ENCODE assay signal across 9 cellular contexts in the genomic region with DNA sequence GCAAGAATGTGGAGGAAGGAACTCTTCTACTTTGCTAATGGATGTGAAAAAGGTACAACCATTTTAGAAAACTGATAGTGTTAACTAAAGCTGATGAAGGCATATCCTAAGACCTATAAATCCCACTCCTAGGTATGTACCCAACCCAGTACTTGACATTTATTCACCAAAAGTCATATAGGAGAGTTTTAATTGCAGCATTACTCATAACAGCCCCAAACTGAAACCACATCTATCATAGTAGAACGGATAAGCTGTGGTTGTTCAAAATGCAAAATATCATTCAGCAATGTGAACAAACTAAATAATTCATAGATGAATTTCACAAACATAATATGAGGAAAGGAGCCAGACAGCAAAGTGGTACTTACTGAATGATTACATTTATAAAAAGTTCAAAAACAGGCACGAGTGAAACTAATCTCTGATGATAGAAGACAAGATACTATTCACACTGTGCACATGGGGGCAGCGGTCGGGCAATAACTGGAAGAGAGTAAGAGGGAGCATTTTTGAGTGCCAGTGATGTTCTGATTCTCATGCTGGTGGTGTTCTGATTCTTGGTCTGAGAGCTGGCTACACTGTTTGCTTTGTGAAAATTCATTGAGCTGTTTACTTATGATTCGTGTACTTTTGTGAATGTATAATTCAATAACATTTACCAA. TPM values are rescaled to one million over a fixed set of nuclear protein-coding genes. Genes with fewer than 3 reads are reported as not detected.
DNase-seq lines count a peak whose midpoint lies in the region; ATAC-seq and TF ChIP-seq lines count a peak whose summit lies in the region.
"Had no signal": no experiment of that assay in that cellular context is flagged by ENCODE, and none has a peak within 500 bp of the region (broad histone marks: within the 10 kb centered on the region; RNA-seq: fewer than 3 reads in every experiment).

No MANE protein-coding gene starts in this region.

- H3K27ac ChIP-seq in OCI-LY1 (ENCODE audit: low read depth, low read length, poor library complexity, severe bottlenecking): no peak overlapping the region
- H3K27ac ChIP-seq in osteoblast (ENCODE audit: low read depth, low read length): peak overlapping the region; percentile 34

- H3K4me3 ChIP-seq in OCI-LY1 (ENCODE audit: low read depth, low read length, poor library complexity, severe bottlenecking) (peak overlapping the region; percentile 15), osteoblast (ENCODE audit: insufficient read depth, low read length) (peak overlapping the region; percentile 57), lower leg skin (ENCODE audit: low read depth, poor library complexity, severe bottlenecking) (no peak overlapping the region)

- H3K9me3 Mint-ChIP-seq in activated CD4-positive, alpha-beta T cell treated with anti-CD3 and anti-CD28 coated beads for 36 hours (ENCODE audit: low read depth): peaks cover 2% of the 10 kb centered on the region

- no peaks in the 10 kb centered on the region for H3K9me2 ChIP-seq in OCI-LY1 (ENCODE audit: low read depth, low read length)

- peaks cover 5% of the 10 kb centered on the region for H3K27me3 Mint-ChIP-seq in activated CD4-positive, alpha-beta T cell treated with anti-CD3 and anti-CD28 coated beads for 36 hours

- intact Hi-C loops in activated CD4-positive, alpha-beta T cell treated with anti-CD3 and anti-CD28 coated beads for 36 hours (cut with DNase I, micrococcal nuclease): loop anchor here (1.0 to 2.0 kb wide), 3 partner anchors 10 to 34 kb away; partner anchors contain the start of gene GOLIM4 (in 2 of the 2)
- intact Hi-C loops in lower leg skin (cut with DNase I; ENCODE audit: low total_unique reads): no loop called here

- peaks cover 22% of the 10 kb centered on the region for H3K4me1 ChIP-seq in OCI-LY1 (ENCODE audit: insufficient read depth, low read length, severe bottlenecking)
- peaks cover 4% of the 10 kb centered on the region for H3K4me1 ChIP-seq in osteoblast (ENCODE audit: insufficient read depth, low read length)

- H3K4me3 Mint-ChIP-seq in activated CD4-positive, alpha-beta T cell treated with anti-CD3 and anti-CD28 coated beads for 36 hours: no peak overlapping the region
- H3K4me3 Mint-ChIP-seq: CD14-positive monocyte had no signal

- H2AFZ ChIP-seq in OCI-LY1 (ENCODE audit: low read length) (peak overlapping the region; percentile 48; the same call in 1 of the 2 replicates), osteoblast (ENCODE audit: low read length) (no peak overlapping the region)

- peaks cover 3% of the 10 kb centered on the region; the same call in 1 of the 2 replicates for H3K36me3 ChIP-seq in OCI-LY1 (ENCODE audit: insufficient read depth, low read length)
- no peaks in the 10 kb centered on the region for H3K36me3 ChIP-seq in osteoblast (ENCODE audit: insufficient read depth, low read length)

- H4K20me1 ChIP-seq in OCI-LY1 (ENCODE audit: insufficient read depth, low read length) (no peaks in the 10 kb centered on the region), osteoblast (ENCODE audit: insufficient read depth, low read length) (peaks cover 5% of the 10 kb centered on the region)

- TF ChIP-seq CTCF in OCI-LY1 (IDR thresholded peaks at IDR 0.05; ENCODE audit: low read length): peak; percentile 34; the same call in 1 of the 2 replicates
- TF ChIP-seq CTCF in osteoblast (IDR thresholded peaks at IDR 0.05; ENCODE audit: extremely low read depth, low read depth, low read length): peak; percentile 25
- no peak for TF ChIP-seq CTCF in lower leg skin (IDR thresholded peaks at IDR 0.05)

- H3K27me3 ChIP-seq in OCI-LY1 (ENCODE audit: insufficient read depth, low read length): no peaks in the 10 kb centered on the region
- H3K27me3 ChIP-seq in osteoblast (ENCODE audit: insufficient read depth, low read length): no peaks in the 10 kb centered on the region

- 75 to 86% methylated on average over 5 of the region's 5 CpGs for WGBS in lower leg skin, 2 donors

- no peak for TF ChIP-seq POLR2A in lower leg skin (IDR thresholded peaks at IDR 0.05)

- H3K79me2 ChIP-seq in OCI-LY1 (ENCODE audit: insufficient read depth, low read length) (0 out of 2 replicates have a peak, but pooled peaks cover 6% of the 10 kb centered on the region), osteoblast (ENCODE audit: insufficient read depth, low read length) (peaks cover 96% of the 10 kb centered on the region)

- CTCF ChIA-PET in activated CD4-positive, alpha-beta T cell treated with anti-CD3 and anti-CD28 coated beads for 36 hours (lab: Charles Lee): interaction anchor here (0.6 to 1.5 kb wide), 3 partner anchors 9 to 33 kb away, joined by 3 to 6 read pairs (median 3); no protein-coding TSS in a partner anchor

- DNase-seq in activated CD4-positive, alpha-beta T cell treated with anti-CD3 and anti-CD28 coated beads for 36 hours: peak; percentile 27
- DNase-seq in activated CD4-positive, alpha-beta T cell treated with anti-CD3 and anti-CD28 coated beads, Interleukin-2, amount 50 U/mL, for 1 hour: no peak
- peak; percentile 43 for DNase-seq in osteoblast (ENCODE audit: insufficient read length, low spot score, missing footprints)
- no peak for DNase-seq in lower leg skin (ENCODE audit: low spot score in 2 of 2)
- DNase-seq in SHP77 treated with DMSO at 0.1 percent for 48 hours (lab: John Stamatoyannopoulos, UW): no peak
- DNase-seq in GOT3 (lab: John Stamatoyannopoulos, UW): no peak

- peak; percentile 92 for ATAC-seq in activated CD4-positive, alpha-beta T cell treated with anti-CD3 and anti-CD28 coated beads for 36 hours
- peak; percentile 89 for ATAC-seq in HG02642 (IDR thresholded peaks at IDR 0.05; ENCODE audit: poor library complexity, unreplicated experiment)

- H3K4me1 Mint-ChIP-seq in activated CD4-positive, alpha-beta T cell treated with anti-CD3 and anti-CD28 coated beads for 36 hours: peaks cover 15% of the 10 kb centered on the region

- no peak overlapping the region for H3K9ac ChIP-seq in OCI-LY1 (ENCODE audit: low read length)

- H3K9me3 ChIP-seq in OCI-LY1 (ENCODE audit: low read length): 0 out of 2 replicates have a peak, but pooled peaks cover 2% of the 10 kb centered on the region
- no peaks in the 10 kb centered on the region for H3K9me3 ChIP-seq in osteoblast (ENCODE audit: low read depth, low read length)

- POLR2A ChIA-PET in activated CD4-positive, alpha-beta T cell treated with anti-CD3 and anti-CD28 coated beads for 36 hours (lab: Charles Lee): no interaction called here

- H3F3A ChIP-seq in OCI-LY1 (ENCODE audit: insufficient read depth, low read length): no peaks in the 10 kb centered on the region

- H3K4me2 ChIP-seq in OCI-LY1 (ENCODE audit: low read length) (peak overlapping the region; percentile 52), osteoblast (ENCODE audit: insufficient read depth, low read length) (peak overlapping the region; percentile 67)

- H3K27ac Mint-ChIP-seq in activated CD4-positive, alpha-beta T cell treated with anti-CD3 and anti-CD28 coated beads for 36 hours: no peak overlapping the region
- H3K27ac Mint-ChIP-seq: CD14-positive monocyte had no signal

- no peaks in the 10 kb centered on the region for H3K36me3 Mint-ChIP-seq in activated CD4-positive, alpha-beta T cell treated with anti-CD3 and anti-CD28 coated beads for 36 hours (ENCODE audit: low read depth)

RNA-seq across cellular contexts. Expression of gene GOLIM4, which starts 34.3 kb away (rescaled TPM):
- 1 to 10 TPM; 3.2 to 4.1 TPM for total RNA-seq in activated CD4-positive, alpha-beta T cell treated with anti-CD3 and anti-CD28 coated beads for 36 hours
- total RNA-seq in osteoblast (44.5 and 50.1 TPM in 2 replicates), lower leg skin (10 to 100 TPM in 3 of 4 donors, 1 to 10 TPM in 1; 7.6 to 25.5 (median 14.5) TPM)

Comparison
In these comparisons a context has a peak if more than half of its experiments do, and no peak if none do; other contexts are left out.
1. DNase-seq: peak in activated CD4-positive, alpha-beta T cell treated with anti-CD3 and anti-CD28 coated beads for 36 hours (single experiment) and osteoblast (single experiment); none in activated CD4-positive, alpha-beta T cell treated with anti-CD3 and anti-CD28 coated beads, Interleukin-2, amount 50 U/mL, for 1 hour (single experiment), lower leg skin (0 of 2), SHP77 treated with DMSO at 0.1 percent for 48 hours (single experiment) and GOT3 (single experiment).
2. CTCF ChIP-seq: peak in OCI-LY1 (single experiment) and osteoblast (single experiment); none in lower leg skin (0 of 3).